Comparison of ENCODE assay signal across 9 cellular contexts in genomic region chr14:69346710-69347109, GRCh38. TPM values are rescaled to one million over a fixed set of nuclear protein-coding genes. Genes with fewer than 3 reads are reported as not detected.
DNase-seq lines count a peak whose midpoint lies in the region; ATAC-seq, FAIRE-seq and TF ChIP-seq lines count a peak whose summit lies in the region.
"Had no signal": no experiment of that assay in that cellular context is flagged by ENCODE, and none has a peak within 500 bp of the region (broad histone marks: within the 10 kb centered on the region; RNA-seq: fewer than 3 reads in every experiment).

No MANE protein-coding gene starts in this region.

- no peaks in the 10 kb centered on the region for H3K4me1 Mint-ChIP-seq in stimulated activated naive CD8-positive, alpha-beta T cell treated with anti-CD3 and anti-CD28 coated beads, Interleukin-15, amount 100 ng/mL, for 72 hours

- no peak overlapping the region for H3K27ac Mint-ChIP-seq in stimulated activated naive CD8-positive, alpha-beta T cell treated with anti-CD3 and anti-CD28 coated beads, Interleukin-15, amount 100 ng/mL, for 72 hours

- no peak for ATAC-seq in stimulated activated naive CD8-positive, alpha-beta T cell treated with anti-CD3 and anti-CD28 coated beads, Interleukin-15, Interleukin-2, amounts not matched to agents 100 U/mL and 50 U/mL, for 24 hours
- ATAC-seq in stimulated activated naive CD8-positive, alpha-beta T cell treated with anti-CD3 and anti-CD28 coated beads, Interleukin-15, amount 100 ng/mL, for 72 hours, result no peak
- ATAC-seq in SK-N-SH treated with all-trans-retinoic acid at 6 μM for 48 hours, result peak; percentile 82

- H3K27me3 Mint-ChIP-seq in stimulated activated naive CD8-positive, alpha-beta T cell treated with anti-CD3 and anti-CD28 coated beads, Interleukin-15, amount 100 ng/mL, for 72 hours, result peaks cover 44% of the 10 kb centered on the region

- H3K4me3 ChIP-seq in uterus, result no peak overlapping the region
- H3K4me3 ChIP-seq: skin epidermis had no signal

- no peaks in the 10 kb centered on the region for H3K4me1 ChIP-seq in uterus

- TF ChIP-seq CTCF in uterus (IDR thresholded peaks at IDR 0.05), result peak in 3 of 4 experiments; percentile 9 to 40 (median 33)

- no peak for TF ChIP-seq POLR2A in uterus (IDR thresholded peaks at IDR 0.05)
- TF ChIP-seq POLR2A in GM12892 (IDR thresholded peaks at IDR 0.05; ENCODE audit: low read depth, low read length), result no peak

- no peak overlapping the region for H3K27ac ChIP-seq in uterus
- H3K27ac ChIP-seq: skin epidermis had no signal

- peak; percentile 27 for DNase-seq in stimulated activated naive CD8-positive, alpha-beta T cell treated with anti-CD3 and anti-CD28 coated beads, Interleukin-15, Interleukin-2, amounts not matched to agents 100 U/mL and 50 U/mL, for 24 hours
- no peak for DNase-seq in stimulated activated naive CD8-positive, alpha-beta T cell treated with anti-CD3 and anti-CD28 coated beads, Interleukin-15, amount 100 ng/mL, for 72 hours
- DNase-seq in hepatic stellate cell (ENCODE audit: low spot score), result peak; percentile 66
- no peak for DNase-seq in uterus
- no peak for DNase-seq in GM12892 (ENCODE audit: insufficient read length)
- no peak for DNase-seq in retina
- no peak for DNase-seq in NCI-H2029 treated with DMSO at 0.1 percent for 48 hours (lab: John Stamatoyannopoulos, UW)

- no peaks in the 10 kb centered on the region for H3K36me3 ChIP-seq in uterus

- H3K9me3 Mint-ChIP-seq in stimulated activated naive CD8-positive, alpha-beta T cell treated with anti-CD3 and anti-CD28 coated beads, Interleukin-15, amount 100 ng/mL, for 72 hours, result no peaks in the 10 kb centered on the region

- H3K9me3 ChIP-seq in uterus, result no peaks in the 10 kb centered on the region

- FAIRE-seq in GM12892 (lab: Jason Lieb, UNC), result no peak

- H3K27me3 ChIP-seq in uterus, result no peaks in the 10 kb centered on the region

- no peak overlapping the region for H3K4me3 Mint-ChIP-seq in stimulated activated naive CD8-positive, alpha-beta T cell treated with anti-CD3 and anti-CD28 coated beads, Interleukin-15, amount 100 ng/mL, for 72 hours

- intact Hi-C loops in uterus (cut with DNase I; ENCODE audit: low total_unique reads), result no loop called here

TF ChIP-seq in SK-N-SH treated with all-trans-retinoic acid at 6 μM for 48 hours, 23 proteins besides CTCF, POLR2A, EP300 and RAD21:
- TF ChIP-seq ZC3H10 (CRISPR knock-in tag; IDR thresholded peaks at IDR 0.05), result no peak
- no peak for TF ChIP-seq ZNF565 (CRISPR knock-in tag; conservative IDR thresholded peaks at IDR 0.05; ENCODE audit: low read depth)
- no peak for TF ChIP-seq GLIS3 (CRISPR knock-in tag; IDR thresholded peaks at IDR 0.05)
- no peak for TF ChIP-seq RARB (CRISPR knock-in tag; IDR thresholded peaks at IDR 0.05)
- TF ChIP-seq TCF4 (CRISPR knock-in tag; IDR thresholded peaks at IDR 0.05; ENCODE audit: borderline replicate concordance), result no peak
- TF ChIP-seq BACH2 (CRISPR knock-in tag; IDR thresholded peaks at IDR 0.05; ENCODE audit: borderline replicate concordance), result no peak
- no peak for TF ChIP-seq TOX (CRISPR knock-in tag; IDR thresholded peaks at IDR 0.05; ENCODE audit: borderline replicate concordance)
- no peak for TF ChIP-seq ISL1 (CRISPR knock-in tag; IDR thresholded peaks at IDR 0.05)

RNA-seq across cellular contexts. Expression of gene ERH, which starts 51.4 kb away (rescaled TPM):
- 100 to 1,000 TPM in 3 of 4 donors, 1 to 10 TPM in 1; 8.7 to 226 (median 149) TPM for total RNA-seq in uterus
- polyA plus RNA-seq in GM12892 (2012; ENCODE audit: missing spikeins), result 427 TPM

RNA-seq across cellular contexts. Expression of gene SLC39A9, which starts 51.8 kb away (rescaled TPM):
- total RNA-seq in uterus, result 100 to 1,000 TPM in 1 of 4 donors, 10 to 100 TPM in 3; 26.8 to 131 (median 38.7) TPM
- 32.3 TPM for polyA plus RNA-seq in GM12892 (2012; ENCODE audit: missing spikeins)

Comparison
In these comparisons a context has a peak if more than half of its experiments do, and no peak if none do; other contexts are left out.
1. DNase-seq: peak in stimulated activated naive CD8-positive, alpha-beta T cell treated with anti-CD3 and anti-CD28 coated beads, Interleukin-15, Interleukin-2, amounts not matched to agents 100 U/mL and 50 U/mL, for 24 hours (single experiment) and hepatic stellate cell (single experiment); none in stimulated activated naive CD8-positive, alpha-beta T cell treated with anti-CD3 and anti-CD28 coated beads, Interleukin-15, amount 100 ng/mL, for 72 hours (0 of 2), uterus (0 of 2), GM12892 (single experiment), retina (single experiment) and NCI-H2029 treated with DMSO at 0.1 percent for 48 hours (single experiment).